ENCODE assay signal across 8 cellular contexts in the genomic region with DNA sequence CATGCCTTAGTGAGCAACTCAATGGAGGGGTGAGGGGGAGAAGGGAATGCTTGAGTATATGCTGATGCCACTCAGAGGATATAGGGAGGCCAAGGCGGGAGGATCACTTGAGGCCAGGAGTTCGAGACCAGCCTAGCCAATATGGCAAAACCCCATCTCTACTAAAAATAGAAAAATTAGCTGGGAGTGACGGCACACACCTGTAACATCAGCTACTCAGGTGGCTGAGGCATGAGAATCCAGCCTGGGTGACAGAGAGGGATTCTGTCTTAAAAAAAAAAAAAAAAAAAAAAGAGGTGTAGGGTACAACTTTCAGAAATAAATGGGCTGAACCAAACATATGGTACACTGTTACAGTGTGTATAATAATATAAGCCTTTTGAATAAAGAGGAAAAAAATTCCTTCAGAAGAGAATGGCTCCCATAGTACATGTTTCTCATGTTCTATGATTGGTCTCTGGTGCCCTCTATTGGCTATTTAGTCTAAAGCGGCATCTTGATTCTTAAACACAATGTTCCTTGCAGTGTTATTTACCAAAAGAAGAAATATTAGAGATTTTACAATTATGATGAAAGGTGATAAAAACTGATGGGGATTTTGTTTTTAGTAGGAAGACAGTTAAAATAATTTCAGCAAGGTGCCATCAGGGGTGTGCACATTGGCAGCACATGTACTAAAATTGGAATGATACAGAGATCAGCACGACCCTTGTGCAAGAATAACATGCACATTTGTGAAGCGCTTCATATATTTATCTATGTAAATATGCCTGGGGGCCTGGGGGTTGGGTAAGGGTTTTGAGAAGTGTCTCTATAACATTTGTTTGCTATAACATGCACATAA.
DNase-seq lines count a peak whose midpoint lies in the region; ATAC-seq, FAIRE-seq and TF ChIP-seq lines count a peak whose summit lies in the region.

No MANE protein-coding gene starts in this region.

- no peaks in the 10 kb centered on the region for H3K9me3 ChIP-seq in mesenchymal stem cell (ENCODE audit: control insufficient read depth, low read length)

- no peak overlapping the region for H3K4me3 Mint-ChIP-seq in effector memory CD8-positive, alpha-beta T cell

- no peak overlapping the region for H4K91ac ChIP-seq in mesenchymal stem cell (ENCODE audit: low read length)

- H2BK120ac ChIP-seq in mesenchymal stem cell (ENCODE audit: low read depth, low read length) = no peak overlapping the region

- H2BK12ac ChIP-seq in mesenchymal stem cell (ENCODE audit: low read length in 2 of 2) = no peak overlapping the region

- no peak overlapping the region for H3K27ac ChIP-seq in mesenchymal stem cell (ENCODE audit: low read length, poor library complexity, severe bottlenecking)

- FAIRE-seq in RCC 7860 (lab: Jason Lieb, UNC) = peak; percentile 86

- WGBS in mesenchymal stem cell = 100% methylated on average over 1 of the region's 6 CpGs

- TF ChIP-seq CTCF in GM12873 (IDR thresholded peaks at IDR 0.05; ENCODE audit: insufficient read depth, low read depth, low read length, missing control alignments) (peak; percentile 58), LNCAP (IDR thresholded peaks at IDR 0.05) (peak; percentile 75)

- no peak overlapping the region for H2BK15ac ChIP-seq in mesenchymal stem cell (ENCODE audit: low read depth, poor library complexity, severe bottlenecking)

- no peaks in the 10 kb centered on the region for H3K27me3 ChIP-seq in mesenchymal stem cell (ENCODE audit: control insufficient read depth in 1 of 2, insufficient read depth in 1 of 2, low read length in 2 of 2)

- no peak overlapping the region for H3K18ac ChIP-seq in mesenchymal stem cell (ENCODE audit: low read depth in 1 of 2, low read length in 2 of 2)

- H2AFZ ChIP-seq in mesenchymal stem cell (ENCODE audit: low read depth, low read length) = no peak overlapping the region

- ATAC-seq in effector memory CD8-positive, alpha-beta T cell (replicated peaks) = peak; percentile 42
- ATAC-seq in HG02571 (IDR thresholded peaks at IDR 0.05; ENCODE audit: unreplicated experiment) = no peak

- H3K27me3 Mint-ChIP-seq in effector memory CD8-positive, alpha-beta T cell = no peaks in the 10 kb centered on the region

- DNase-seq in AG08395 (ENCODE audit: low spot score) (peak; percentile 66), RCC 7860 (ENCODE audit: low spot score) (peak; percentile 49), mesenchymal stem cell (peak; percentile 71), occipital lobe (lab: John Stamatoyannopoulos, UW) (no peak)
- DNase-seq in effector memory CD8-positive, alpha-beta T cell = peak; percentile 14 to 16 (median 14)

- H3K4me1 Mint-ChIP-seq in effector memory CD8-positive, alpha-beta T cell (ENCODE audit: low read depth in 2 of 2) = no peaks in the 10 kb centered on the region

- H3K36me3 Mint-ChIP-seq in effector memory CD8-positive, alpha-beta T cell (ENCODE audit: insufficient read depth) = no peaks in the 10 kb centered on the region

- no peaks in the 10 kb centered on the region for H3K9me3 Mint-ChIP-seq in effector memory CD8-positive, alpha-beta T cell

- H3K27ac Mint-ChIP-seq in effector memory CD8-positive, alpha-beta T cell = no peak overlapping the region

- H3K79me1 ChIP-seq in mesenchymal stem cell (replicated peaks; ENCODE audit: low read length, poor library complexity, severe bottlenecking) = peaks cover 2% of the 10 kb centered on the region

- no peak overlapping the region for H4K8ac ChIP-seq in mesenchymal stem cell (ENCODE audit: low read length)

- no peak overlapping the region for H3K14ac ChIP-seq in mesenchymal stem cell (ENCODE audit: low read length in 2 of 2)

- no peak overlapping the region for H3K23ac ChIP-seq in mesenchymal stem cell (ENCODE audit: low read length in 2 of 2)

- H3K4me1 ChIP-seq in mesenchymal stem cell (ENCODE audit: control insufficient read depth, insufficient read depth, low read depth, low read length) = no peaks in the 10 kb centered on the region

- no peaks in the 10 kb centered on the region for H3K36me3 ChIP-seq in mesenchymal stem cell (ENCODE audit: control insufficient read depth in 1 of 2, insufficient read depth in 2 of 2, low read depth in 1 of 2, low read length in 2 of 2)

- no peak overlapping the region for H3K4me2 ChIP-seq in mesenchymal stem cell (ENCODE audit: low read length, poor library complexity, severe bottlenecking)

- no peak overlapping the region for H2BK5ac ChIP-seq in mesenchymal stem cell (ENCODE audit: low read depth, low read length, poor library complexity, severe bottlenecking)

- no peak overlapping the region for H3K4ac ChIP-seq in mesenchymal stem cell (ENCODE audit: low read depth in 1 of 2, low read length in 2 of 2)

- H3K9ac ChIP-seq in mesenchymal stem cell (ENCODE audit: low read length) = no peak overlapping the region

- no peak overlapping the region for H3K4me3 ChIP-seq in mesenchymal stem cell (ENCODE audit: insufficient read depth in 1 of 2, low read depth in 1 of 2, low read length in 2 of 2)

- no peak overlapping the region for H2AK5ac ChIP-seq in mesenchymal stem cell (ENCODE audit: low read length, severe bottlenecking)
